Comparison of ENCODE assay signal across 20 cellular contexts in the genomic region with DNA sequence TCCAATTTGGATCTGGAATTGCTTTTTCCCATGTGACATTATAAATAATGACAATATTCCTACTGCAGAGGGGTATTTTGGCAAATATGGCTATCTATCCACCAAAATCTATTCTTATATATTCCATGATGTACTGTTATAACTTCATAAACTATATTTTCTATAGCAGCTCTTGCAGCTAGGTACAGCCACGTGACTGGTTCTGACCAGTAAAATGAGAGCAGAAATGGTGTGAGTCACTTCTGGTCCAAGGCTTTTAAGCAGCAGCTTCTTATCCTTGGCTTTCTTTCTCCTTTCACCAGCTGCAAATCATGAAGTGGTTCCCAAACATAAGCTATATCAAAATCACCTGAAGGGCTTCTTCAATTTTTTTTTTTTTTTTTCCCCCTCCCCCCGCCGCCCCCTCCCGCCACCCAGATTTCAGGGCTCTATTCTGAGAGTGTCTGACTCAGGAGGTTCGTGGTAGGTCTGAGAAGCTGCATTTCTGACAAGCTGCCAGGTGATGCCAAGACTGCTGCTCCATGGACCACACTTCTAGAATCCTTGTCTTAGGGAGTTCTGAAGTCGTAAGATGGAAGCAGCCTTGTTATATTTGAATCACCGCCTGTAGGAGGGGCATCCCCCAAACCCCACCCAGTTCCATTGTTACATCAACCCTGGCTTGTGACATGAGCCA.
"Had no signal": no experiment of that assay in that cellular context is flagged by ENCODE, and none has a peak within 500 bp of the region (broad histone marks: within the 10 kb centered on the region; RNA-seq: fewer than 3 reads in every experiment).

No MANE protein-coding gene starts in this region.

- H3K27me3 ChIP-seq: body of pancreas, left lung, right lobe of liver, spleen, suprapubic skin had no signal

- H3K4me3 ChIP-seq: body of pancreas, left lung, prostate gland, right lobe of liver, spleen, suprapubic skin had no signal

- H3K27me3 Mint-ChIP-seq: activated naive CD4-positive, alpha-beta T cell treated with anti-CD3 and anti-CD28 coated beads, Interleukin-2, amount 50 U/mL, for 24 hours; central memory CD8-positive, alpha-beta T cell; memory B cell; type B pancreatic cell had no signal

- H3K36me3 Mint-ChIP-seq: activated naive CD4-positive, alpha-beta T cell treated with anti-CD3 and anti-CD28 coated beads, Interleukin-2, amount 50 U/mL, for 24 hours; type B pancreatic cell had no signal

- H3K27ac Mint-ChIP-seq: activated naive CD4-positive, alpha-beta T cell treated with anti-CD3 and anti-CD28 coated beads, Interleukin-2, amount 50 U/mL, for 24 hours; activated T-helper 2 cell treated with anti-CD3 and anti-CD28 coated beads, Interferon-gamma antibody, Interleukin-2, Interleukin-4, amounts not matched to agents 10 μg/mL and 5 μg/mL and 100 μg/mL, durations not matched to agents 14 hours and 24 hours and 36 hours; endodermal cell; memory B cell; type B pancreatic cell had no signal

- ATAC-seq: body of pancreas, esophagus mucosa, right lobe of liver had no signal

- H3K9me3 Mint-ChIP-seq: activated naive CD4-positive, alpha-beta T cell treated with anti-CD3 and anti-CD28 coated beads, Interleukin-2, amount 50 U/mL, for 24 hours; activated T-helper 2 cell treated with anti-CD3 and anti-CD28 coated beads, Interferon-gamma antibody, Interleukin-2, Interleukin-4, amounts not matched to agents 10 μg/mL and 5 μg/mL and 100 μg/mL, durations not matched to agents 14 hours and 24 hours and 36 hours; central memory CD8-positive, alpha-beta T cell; endodermal cell; memory B cell; nephron; type B pancreatic cell had no signal

- H3K4me3 Mint-ChIP-seq: activated naive CD4-positive, alpha-beta T cell treated with anti-CD3 and anti-CD28 coated beads, Interleukin-2, amount 50 U/mL, for 24 hours; central memory CD8-positive, alpha-beta T cell; endodermal cell; memory B cell; nephron; type B pancreatic cell had no signal

- DNase-seq: activated CD4-positive, CD25-positive, alpha-beta regulatory T cell treated with anti-CD3 and anti-CD28 coated beads, Interleukin-2, amount 50 U/mL, for 72 hours; amniotic stem cell; body of pancreas; endodermal cell; islet precursor cell; left lung; occipital lobe; right lobe of liver; spleen; stimulated activated CD4-positive, alpha-beta T cell treated with anti-CD3 and anti-CD28 coated beads, Interleukin-1b, Interleukin-23, amount 100 ng/mL, for 48 hours; stimulated activated naive CD4-positive, alpha-beta T cell had no signal

- H3K4me1 Mint-ChIP-seq: central memory CD8-positive, alpha-beta T cell had no signal

- H3K36me3 ChIP-seq: left lung, prostate gland, right lobe of liver, spleen, suprapubic skin had no signal
